8 cellular contexts compared by ENCODE assay signal in genomic region chr13:60396783-60397692, GRCh38. TPM values are rescaled to one million over a fixed set of nuclear protein-coding genes. Genes with fewer than 3 reads are reported as not detected.
DNase-seq lines count a peak whose midpoint lies in the region; ATAC-seq and TF ChIP-seq lines count a peak whose summit lies in the region.

Gene TDRD3, plus strand, starts transcription at chr13:60397220. Its CDS starts 145 bp downstream, at chr13:60397365.

- in situ Hi-C loops in GM23248 (cut with MboI): no loop called here

- H2AFZ ChIP-seq in GM23248 (peak within 1 kb of the TSS; percentile 97), Karpas-422 (ENCODE audit: low read length) (peak within 1 kb of the TSS; percentile 79)

- H3K4me3 ChIP-seq in GM23248: peak within 1 kb of the TSS; percentile 89
- peak within 1 kb of the TSS; percentile 76 for H3K4me3 ChIP-seq in Karpas-422 (ENCODE audit: low read length)
- peak within 1 kb of the TSS; percentile 60 for H3K4me3 ChIP-seq in RWPE2 (ENCODE audit: severe bottlenecking)
- H3K4me3 ChIP-seq in fibroblast of pulmonary artery (replicated peaks; ENCODE audit: low read depth, low read length): peak within 1 kb of the TSS; percentile 92

- peaks cover 12% of the 10 kb centered on the region for H3F3A ChIP-seq in GM23248 (ENCODE audit: insufficient read depth)

- ATAC-seq in RWPE2 (ENCODE audit: low read depth): peak; percentile 73
- peak; percentile 81 to 85 for ATAC-seq in natural killer cell treated with Interleukin-12 subunit alpha and Interleukin-12 subunit beta and Interleukin-15 and Interleukin-18, amount 100 ng/mL, for 72 hours
- peak; percentile 77 for ATAC-seq in stimulated activated naive CD8-positive, alpha-beta T cell treated with anti-CD3 and anti-CD28 coated beads, Interleukin-15, Interleukin-2, amounts not matched to agents 100 U/mL and 50 U/mL, for 24 hours

- intact Hi-C loops in activated T-helper 2 cell treated with anti-CD3 and anti-CD28 coated beads, Interferon-gamma antibody, Interleukin-2, Interleukin-4, amounts not matched to agents 10 μg/mL and 5 μg/mL and 100 μg/mL, durations not matched to agents 14 hours and 24 hours and 36 hours (cut with micrococcal nuclease): loop anchor here (1.0 to 5.0 kb wide), 2 partner anchors 35 to 233 kb away; no protein-coding TSS in a partner anchor

- peak within 1 kb of the TSS; percentile 97 for H3K27ac Mint-ChIP-seq in activated T-helper 2 cell treated with anti-CD3 and anti-CD28 coated beads, Interferon-gamma antibody, Interleukin-2, Interleukin-4, amounts not matched to agents 10 μg/mL and 5 μg/mL and 100 μg/mL, durations not matched to agents 14 hours and 24 hours and 36 hours
- peak within 1 kb of the TSS; percentile 94 to 96 for H3K27ac Mint-ChIP-seq in natural killer cell treated with Interleukin-12 subunit alpha and Interleukin-12 subunit beta and Interleukin-15 and Interleukin-18, amount 100 ng/mL, for 72 hours

- H3K4me1 ChIP-seq in GM23248 (ENCODE audit: insufficient read depth) (peaks cover 12% of the 10 kb centered on the region), Karpas-422 (ENCODE audit: low read length) (peaks cover 27% of the 10 kb centered on the region), RWPE2 (ENCODE audit: insufficient read depth, poor library complexity, severe bottlenecking) (peaks cover 9% of the 10 kb centered on the region)

- no peaks in the 10 kb centered on the region for H3K9me3 ChIP-seq in GM23248 (ENCODE audit: low read depth)
- no peaks in the 10 kb centered on the region for H3K9me3 ChIP-seq in Karpas-422 (ENCODE audit: low read length)
- no peaks in the 10 kb centered on the region for H3K9me3 ChIP-seq in RWPE2 (ENCODE audit: severe bottlenecking)

- H3K27me3 ChIP-seq in GM23248 (replicated peaks; ENCODE audit: insufficient read depth): no peaks in the 10 kb centered on the region
- H3K27me3 ChIP-seq in Karpas-422 (ENCODE audit: low read length): no peaks in the 10 kb centered on the region
- H3K27me3 ChIP-seq in RWPE2 (ENCODE audit: insufficient read depth, poor library complexity, severe bottlenecking): no peaks in the 10 kb centered on the region

- H3K79me2 ChIP-seq in GM23248 (ENCODE audit: insufficient read depth): peaks cover 41% of the 10 kb centered on the region
- peaks cover 17% of the 10 kb centered on the region for H3K79me2 ChIP-seq in Karpas-422 (ENCODE audit: low read length)

- peaks cover 28% of the 10 kb centered on the region for H3K4me1 Mint-ChIP-seq in activated T-helper 2 cell treated with anti-CD3 and anti-CD28 coated beads, Interferon-gamma antibody, Interleukin-2, Interleukin-4, amounts not matched to agents 10 μg/mL and 5 μg/mL and 100 μg/mL, durations not matched to agents 14 hours and 24 hours and 36 hours (ENCODE audit: low read depth)
- H3K4me1 Mint-ChIP-seq in natural killer cell treated with Interleukin-12 subunit alpha and Interleukin-12 subunit beta and Interleukin-15 and Interleukin-18, amount 100 ng/mL, for 72 hours (ENCODE audit: low read depth in 2 of 2): peaks cover 24 to 26% of the 10 kb centered on the region in 2 donors

- H3K36me3 ChIP-seq in GM23248 (ENCODE audit: low read depth) (no peaks in the 10 kb centered on the region), Karpas-422 (ENCODE audit: insufficient read depth, low read length) (no peaks in the 10 kb centered on the region), RWPE2 (ENCODE audit: low read depth) (no peaks in the 10 kb centered on the region)

- H3K9ac ChIP-seq in GM23248 (peak within 1 kb of the TSS; percentile 97), Karpas-422 (ENCODE audit: low read length) (peak within 1 kb of the TSS; percentile 88)

- H3K4me2 ChIP-seq in GM23248 (ENCODE audit: unreplicated experiment): peak within 1 kb of the TSS; percentile 97
- H3K4me2 ChIP-seq in Karpas-422 (ENCODE audit: low read depth, low read length, poor library complexity, severe bottlenecking): peak within 1 kb of the TSS; percentile 81

- no peaks in the 10 kb centered on the region for H3K9me2 ChIP-seq in GM23248 (ENCODE audit: insufficient read depth)
- H3K9me2 ChIP-seq in Karpas-422 (replicated peaks; ENCODE audit: insufficient read depth, low read length): no peaks in the 10 kb centered on the region

- peak within 1 kb of the TSS; percentile 94 for H3K4me3 Mint-ChIP-seq in activated T-helper 2 cell treated with anti-CD3 and anti-CD28 coated beads, Interferon-gamma antibody, Interleukin-2, Interleukin-4, amounts not matched to agents 10 μg/mL and 5 μg/mL and 100 μg/mL, durations not matched to agents 14 hours and 24 hours and 36 hours (ENCODE audit: low read depth)
- peak within 1 kb of the TSS; percentile 99 for H3K4me3 Mint-ChIP-seq in natural killer cell treated with Interleukin-12 subunit alpha and Interleukin-12 subunit beta and Interleukin-15 and Interleukin-18, amount 100 ng/mL, for 72 hours

- no peaks in the 10 kb centered on the region for H3K27me3 Mint-ChIP-seq in activated T-helper 2 cell treated with anti-CD3 and anti-CD28 coated beads, Interferon-gamma antibody, Interleukin-2, Interleukin-4, amounts not matched to agents 10 μg/mL and 5 μg/mL and 100 μg/mL, durations not matched to agents 14 hours and 24 hours and 36 hours (ENCODE audit: low read depth)
- no peaks in the 10 kb centered on the region for H3K27me3 Mint-ChIP-seq in natural killer cell treated with Interleukin-12 subunit alpha and Interleukin-12 subunit beta and Interleukin-15 and Interleukin-18, amount 100 ng/mL, for 72 hours

- WGBS in GM23248 (ENCODE audit: low coverage in 1 of 2, low lambda C conversion rate in 2 of 2, missing lambda C conversion rate in 2 of 2), 2 experiments: 1% methylated on average over 34 to 78 of the region's 82 CpGs

- DNase-seq in ELF-1 (ENCODE audit: low read depth, low spot score) (peak; percentile 94), GM23248 (peak; percentile 92), Karpas-422 (peak; percentile 94), RWPE2 (ENCODE audit: low spot score) (peak; percentile 72), fibroblast of pulmonary artery (ENCODE audit: low read depth) (peak; percentile 87)
- DNase-seq in activated T-helper 2 cell treated with anti-CD3 and anti-CD28 coated beads, Interferon-gamma antibody, Interleukin-2, Interleukin-4, amounts not matched to agents 10 μg/mL and 5 μg/mL and 100 μg/mL, durations not matched to agents 14 hours and 24 hours and 36 hours (ENCODE audit: low spot score): peak; percentile 81
- DNase-seq in natural killer cell treated with Interleukin-12 subunit alpha and Interleukin-12 subunit beta and Interleukin-15 and Interleukin-18, amount 100 ng/mL, for 72 hours (ENCODE audit: low spot score): peak; percentile 84
- peak; percentile 80 for DNase-seq in stimulated activated naive CD8-positive, alpha-beta T cell treated with anti-CD3 and anti-CD28 coated beads, Interleukin-15, Interleukin-2, amounts not matched to agents 100 U/mL and 50 U/mL, for 24 hours

- H3K9me3 Mint-ChIP-seq in activated T-helper 2 cell treated with anti-CD3 and anti-CD28 coated beads, Interferon-gamma antibody, Interleukin-2, Interleukin-4, amounts not matched to agents 10 μg/mL and 5 μg/mL and 100 μg/mL, durations not matched to agents 14 hours and 24 hours and 36 hours: no peaks in the 10 kb centered on the region
- H3K9me3 Mint-ChIP-seq in natural killer cell treated with Interleukin-12 subunit alpha and Interleukin-12 subunit beta and Interleukin-15 and Interleukin-18, amount 100 ng/mL, for 72 hours: no peaks in the 10 kb centered on the region

- H3K27ac ChIP-seq in GM23248 (peak within 1 kb of the TSS; percentile 89), Karpas-422 (ENCODE audit: low read length) (peak within 1 kb of the TSS; percentile 82), RWPE2 (ENCODE audit: poor library complexity, severe bottlenecking) (peak within 1 kb of the TSS; percentile 82)

- H3K36me3 Mint-ChIP-seq in activated T-helper 2 cell treated with anti-CD3 and anti-CD28 coated beads, Interferon-gamma antibody, Interleukin-2, Interleukin-4, amounts not matched to agents 10 μg/mL and 5 μg/mL and 100 μg/mL, durations not matched to agents 14 hours and 24 hours and 36 hours (ENCODE audit: low read depth): peaks cover 7% of the 10 kb centered on the region
- peaks cover 4% of the 10 kb centered on the region for H3K36me3 Mint-ChIP-seq in natural killer cell treated with Interleukin-12 subunit alpha and Interleukin-12 subunit beta and Interleukin-15 and Interleukin-18, amount 100 ng/mL, for 72 hours

- TF ChIP-seq CTCF in RWPE2 (IDR thresholded peaks at IDR 0.05; ENCODE audit: poor library complexity, severe bottlenecking): peak; percentile 83
- TF ChIP-seq CTCF in fibroblast of pulmonary artery (IDR thresholded peaks at IDR 0.05; ENCODE audit: low read length, missing control alignments): peak; percentile 77

- H4K20me1 ChIP-seq in GM23248 (ENCODE audit: insufficient read depth): no peaks in the 10 kb centered on the region
- peaks cover 8% of the 10 kb centered on the region for H4K20me1 ChIP-seq in Karpas-422 (ENCODE audit: insufficient read depth, low read depth, low read length)

RNA-seq across cellular contexts. Expression of gene TDRD3, which starts in this region (rescaled TPM):
- 9.1 and 9.7 TPM in 2 replicates for total RNA-seq in GM23248 (2014; rRNA removed; shearing (Covaris generic))
- 5.6 and 7.9 TPM in 2 replicates for polyA plus RNA-seq in GM23248 (2016; fragmentation: Nextera tagmentation; extraction: Ambion mirVana)
- 7.4 and 7.8 TPM in 2 replicates for total RNA-seq in Karpas-422 (2014; rRNA removed; shearing (Covaris generic); ENCODE audit: low replicate concordance)
- 19.0 and 22.0 TPM in 2 replicates for total RNA-seq in activated T-helper 2 cell treated with anti-CD3 and anti-CD28 coated beads, Interferon-gamma antibody, Interleukin-2, Interleukin-4, amounts not matched to agents 10 μg/mL and 5 μg/mL and 100 μg/mL, durations not matched to agents 14 hours and 24 hours and 36 hours
- total RNA-seq in natural killer cell treated with Interleukin-12 subunit alpha and Interleukin-12 subunit beta and Interleukin-15 and Interleukin-18, amount 100 ng/mL, for 72 hours: 10 to 100 TPM; 12.6 to 17.4 TPM

Comparison
In these comparisons a context has a peak if more than half of its experiments do, and no peak if none do; other contexts are left out.
1. Peak in every context shown above with its lines: DNase-seq, ATAC-seq, H3K4me3 ChIP-seq and H3K27ac ChIP-seq.